In genomic region chr12:46433829-46434228, GRCh38 we compare ENCODE assay signal across 25 cellular contexts.
"Had no signal": no experiment of that assay in that cellular context is flagged by ENCODE, and none has a peak within 500 bp of the region (broad histone marks: within the 10 kb centered on the region; RNA-seq: fewer than 3 reads in every experiment).

No MANE protein-coding gene starts in this region.

- DNase-seq: activated CD4-positive, alpha-beta T cell treated with anti-CD3 and anti-CD28 coated beads, Interleukin-2, amount 50 U/mL, for 1 hour; activated CD4-positive, CD25-positive, alpha-beta regulatory T cell treated with anti-CD3 and anti-CD28 coated beads, Interleukin-2, amount 50 U/mL, for 72 hours; activated CD8-positive, alpha-beta memory T cell treated with anti-CD3 and anti-CD28 coated beads, Interleukin-2, amount 50 U/mL, for 4 hours; activated CD8-positive, alpha-beta T cell treated with anti-CD3 and anti-CD28 coated beads, Interleukin-2, amount 10 ng/mL, durations not matched to agents 7 days and 5 days; activated naive CD4-positive, alpha-beta T cell treated with Interleukin-2 at 50 U/mL for 16 hours; activated T-cell treated with anti-CD3 and anti-CD28 coated beads, Interleukin-2, amount 50 U/mL, for 4 hours; anterior cingulate cortex; central memory CD4-positive, alpha-beta T cell; dermis blood vessel endothelial cell; effector CD8-positive, alpha-beta T cell; glutamatergic neuron; left ventricle myocardium inferior; midbrain; natural killer cell; spleen; stimulated activated CD4-positive, alpha-beta T cell treated with anti-CD3 and anti-CD28 coated beads, Interleukin-4, amount 100 ng/mL, for 24 hours; stimulated activated naive CD4-positive, alpha-beta T cell treated with Interleukin-2 at 50 U/mL for 16 hours; T-cell had no signal

- H3K27me3 ChIP-seq: esophagus muscularis mucosa, hepatocyte, spleen had no signal

- H3K36me3 Mint-ChIP-seq: brain, natural killer cell, T-cell, type B pancreatic cell had no signal

- H3K27ac Mint-ChIP-seq: activated CD8-positive, alpha-beta T cell treated with anti-CD3 and anti-CD28 coated beads, Interleukin-2, amount 10 ng/mL, durations not matched to agents 7 days and 5 days; brain; natural killer cell; T-cell; T-helper 2 cell treated with Interferon-gamma antibody and Interleukin-4, amounts not matched to agents 5 μg/mL and 100 μg/mL, for 36 hours; type B pancreatic cell had no signal

- H3K27me3 Mint-ChIP-seq: brain, T-cell, type B pancreatic cell had no signal

- H3K4me3 ChIP-seq: esophagus muscularis mucosa, hepatocyte, left ventricle myocardium inferior, spleen, thoracic aorta had no signal

- ATAC-seq: activated CD8-positive, alpha-beta T cell treated with anti-CD3 and anti-CD28 coated beads, Interleukin-2, amount 10 ng/mL, durations not matched to agents 7 days and 5 days; activated T-cell treated with anti-CD3 and anti-CD28 coated beads, Interleukin-2, amount 50 U/mL, for 4 hours; natural killer cell; T-cell had no signal

- H3K9me3 ChIP-seq: esophagus muscularis mucosa, left ventricle myocardium inferior, spleen, thoracic aorta had no signal

- H3K4me3 Mint-ChIP-seq: activated CD8-positive, alpha-beta T cell treated with anti-CD3 and anti-CD28 coated beads, Interleukin-2, amount 10 ng/mL, durations not matched to agents 7 days and 5 days; activated T-cell treated with anti-CD3 and anti-CD28 coated beads, Interleukin-2, amount 50 U/mL, for 4 hours; brain; natural killer cell; T-cell; T-helper 2 cell treated with Interferon-gamma antibody and Interleukin-4, amounts not matched to agents 5 μg/mL and 100 μg/mL, for 36 hours; type B pancreatic cell had no signal

- H3K79me2 ChIP-seq: hepatocyte had no signal

- H3K36me3 ChIP-seq: esophagus muscularis mucosa, left ventricle myocardium inferior, spleen, thoracic aorta had no signal

- H3K27ac ChIP-seq: esophagus muscularis mucosa, hepatocyte, left ventricle myocardium inferior, spleen, thoracic aorta, VCaP had no signal

- H2AFZ ChIP-seq: hepatocyte had no signal

- H3K4me2 ChIP-seq: hepatocyte had no signal

- H3K9me3 Mint-ChIP-seq: activated T-cell treated with anti-CD3 and anti-CD28 coated beads, Interleukin-2, amount 50 U/mL, for 4 hours; brain; natural killer cell; T-cell; T-helper 2 cell treated with Interferon-gamma antibody and Interleukin-4, amounts not matched to agents 5 μg/mL and 100 μg/mL, for 36 hours; type B pancreatic cell had no signal
